23 cellular contexts compared by ENCODE assay signal in the genomic region with DNA sequence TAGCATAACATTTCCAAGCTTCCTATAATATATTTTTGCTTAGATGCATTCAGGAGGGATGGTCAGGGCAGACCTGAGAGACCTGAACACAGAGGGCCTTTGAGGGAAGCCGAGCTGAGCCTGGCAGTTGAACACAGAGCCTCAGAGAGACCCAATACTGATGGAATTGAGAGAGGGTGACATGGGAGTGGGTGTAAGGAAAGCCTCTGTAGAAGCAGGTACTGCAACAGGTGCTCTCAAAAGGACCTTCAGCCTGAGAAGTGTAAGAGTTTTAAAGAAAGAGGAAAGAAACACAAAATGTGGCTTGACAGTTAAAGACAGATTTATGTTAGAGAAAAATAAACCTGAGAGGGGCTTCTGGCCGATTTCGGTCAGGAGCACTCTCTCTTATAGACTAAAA.
DNase-seq lines count a peak whose midpoint lies in the region; ATAC-seq and TF ChIP-seq lines count a peak whose summit lies in the region.
"Had no signal": no experiment of that assay in that cellular context is flagged by ENCODE, and none has a peak within 500 bp of the region (broad histone marks: within the 10 kb centered on the region; RNA-seq: fewer than 3 reads in every experiment).

No MANE protein-coding gene starts in this region.

- POLR2A ChIA-PET in CD4-positive, alpha-beta memory T cell (lab: Charles Lee; ENCODE audit: partially characterized antibody), result no interaction called here

- peak overlapping the region; percentile 90; the same call in 1 of the 2 replicates for H3K27ac ChIP-seq in VCaP
- no peak overlapping the region for H3K27ac ChIP-seq in osteoblast (ENCODE audit: low read depth, low read length)
- H3K27ac ChIP-seq in CD4-positive, alpha-beta memory T cell (ENCODE audit: low read depth, low read length), result no peak overlapping the region
- H3K27ac ChIP-seq in substantia nigra (ENCODE audit: low read depth, low read length, poor library complexity, severe bottlenecking), result no peak overlapping the region
- H3K27ac ChIP-seq: BLaER1 had no signal

- intact Hi-C loops in CD4-positive, alpha-beta memory T cell (cut with micrococcal nuclease), result no loop called here
- intact Hi-C loops in left colon (cut with DNase I, micrococcal nuclease), result no loop called here

- H3K9me3 Mint-ChIP-seq in type B pancreatic cell, result peaks cover 11% of the 10 kb centered on the region
- peaks cover 0 to 1% (median 0%) of the 10 kb centered on the region in 8 donors for H3K9me3 Mint-ChIP-seq in CD4-positive, alpha-beta memory T cell
- H3K9me3 Mint-ChIP-seq: CD4-positive, CD25-positive, alpha-beta regulatory T cell; CD8-positive, alpha-beta T cell had no signal

- TF ChIP-seq CTCF in VCaP (conservative IDR thresholded peaks at IDR 0.05) (no peak), osteoblast (IDR thresholded peaks at IDR 0.05; ENCODE audit: extremely low read depth, low read depth, low read length) (no peak), type B pancreatic cell (conservative IDR thresholded peaks at IDR 0.05) (no peak)

- no peak for ATAC-seq in left colon
- ATAC-seq: CD8-positive, alpha-beta T cell; GM12878 had no signal

- no peaks in the 10 kb centered on the region for H3K36me3 ChIP-seq in osteoblast (ENCODE audit: insufficient read depth, low read length)
- no peaks in the 10 kb centered on the region for H3K36me3 ChIP-seq in CD4-positive, alpha-beta memory T cell (ENCODE audit: insufficient read depth, low read length)
- H3K36me3 ChIP-seq: BE2C, BLaER1 had no signal

- H3K79me2 ChIP-seq in osteoblast (ENCODE audit: insufficient read depth, low read length), result no peaks in the 10 kb centered on the region

- H3K4me2 ChIP-seq in osteoblast (ENCODE audit: insufficient read depth, low read length), result no peak overlapping the region
- H3K4me2 ChIP-seq: BLaER1 had no signal

- H3K36me3 Mint-ChIP-seq in type B pancreatic cell, result no peaks in the 10 kb centered on the region
- no peaks in the 10 kb centered on the region for H3K36me3 Mint-ChIP-seq in CD4-positive, alpha-beta memory T cell
- H3K36me3 Mint-ChIP-seq: CD14-positive monocyte; CD4-positive, CD25-positive, alpha-beta regulatory T cell; CD8-positive, alpha-beta T cell had no signal

- no peak overlapping the region for H3K4me3 ChIP-seq in osteoblast (ENCODE audit: insufficient read depth, low read length)
- no peak overlapping the region for H3K4me3 ChIP-seq in CD4-positive, alpha-beta memory T cell (ENCODE audit: low read length in 2 of 2)
- H3K4me3 ChIP-seq: BLaER1, GM12878 had no signal

- peaks cover 6% of the 10 kb centered on the region for H3K27me3 Mint-ChIP-seq in type B pancreatic cell
- H3K27me3 Mint-ChIP-seq in CD4-positive, alpha-beta memory T cell, result peaks cover 10 to 13% of the 10 kb centered on the region in 2 donors

- H3K4me1 ChIP-seq in osteoblast (ENCODE audit: insufficient read depth, low read length), result no peaks in the 10 kb centered on the region
- no peaks in the 10 kb centered on the region for H3K4me1 ChIP-seq in CD4-positive, alpha-beta memory T cell (ENCODE audit: insufficient read depth, low read length)
- H3K4me1 ChIP-seq: BE2C had no signal

- CTCF ChIA-PET in CD4-positive, alpha-beta memory T cell (lab: Charles Lee; ENCODE audit: partially characterized antibody), result no interaction called here

- DNase-seq in osteoblast (ENCODE audit: insufficient read length, low spot score, missing footprints) (peak; percentile 11), type B pancreatic cell (ENCODE audit: extremely low spot score, unreplicated experiment) (no peak), left colon (no peak), substantia nigra (lab: John Stamatoyannopoulos, UW) (no peak)
- no peak for DNase-seq in CD4-positive, alpha-beta memory T cell
- DNase-seq: 8988T; ACHN; BE2C; C1 segment of cervical spinal cord; Caco-2; Calu3; CD4-positive, CD25-positive, alpha-beta regulatory T cell; CD8-positive, alpha-beta T cell; DMS153; DMS53; DMS79; DND-41; EL; GDM1 had no signal

- H3K4me3 Mint-ChIP-seq in type B pancreatic cell, result no peak overlapping the region
- no peak overlapping the region for H3K4me3 Mint-ChIP-seq in CD4-positive, alpha-beta memory T cell
- H3K4me3 Mint-ChIP-seq: CD14-positive monocyte; CD4-positive, CD25-positive, alpha-beta regulatory T cell; CD8-positive, alpha-beta T cell had no signal

- peaks cover 36% of the 10 kb centered on the region for H3K4me1 Mint-ChIP-seq in type B pancreatic cell (ENCODE audit: unreplicated experiment)
- H3K4me1 Mint-ChIP-seq in CD4-positive, alpha-beta memory T cell, result peaks cover 0 to 1% (median 0%) of the 10 kb centered on the region in 4 donors
- H3K4me1 Mint-ChIP-seq: CD14-positive monocyte; CD4-positive, CD25-positive, alpha-beta regulatory T cell had no signal

- H4K20me1 ChIP-seq in osteoblast (ENCODE audit: insufficient read depth, low read length), result no peaks in the 10 kb centered on the region
- H4K20me1 ChIP-seq: BLaER1 had no signal

- H2AFZ ChIP-seq in osteoblast (ENCODE audit: low read length), result no peak overlapping the region

- H3K9me3 ChIP-seq in osteoblast (ENCODE audit: low read depth, low read length), result no peaks in the 10 kb centered on the region
- no peaks in the 10 kb centered on the region for H3K9me3 ChIP-seq in CD4-positive, alpha-beta memory T cell (ENCODE audit: control insufficient read depth in 1 of 2, low read length in 2 of 2)
- H3K9me3 ChIP-seq: BE2C, BLaER1, Caco-2 had no signal

- peak overlapping the region; percentile 32 for H3K27ac Mint-ChIP-seq in type B pancreatic cell
- H3K27ac Mint-ChIP-seq in CD4-positive, alpha-beta memory T cell, result no peak overlapping the region
- H3K27ac Mint-ChIP-seq: CD14-positive monocyte; CD8-positive, alpha-beta T cell had no signal

- no peaks in the 10 kb centered on the region for H3K27me3 ChIP-seq in osteoblast (ENCODE audit: insufficient read depth, low read length)
- no peaks in the 10 kb centered on the region for H3K27me3 ChIP-seq in CD4-positive, alpha-beta memory T cell (ENCODE audit: insufficient read depth, low read length)
- H3K27me3 ChIP-seq: BE2C, BLaER1 had no signal
